In the genomic region with DNA sequence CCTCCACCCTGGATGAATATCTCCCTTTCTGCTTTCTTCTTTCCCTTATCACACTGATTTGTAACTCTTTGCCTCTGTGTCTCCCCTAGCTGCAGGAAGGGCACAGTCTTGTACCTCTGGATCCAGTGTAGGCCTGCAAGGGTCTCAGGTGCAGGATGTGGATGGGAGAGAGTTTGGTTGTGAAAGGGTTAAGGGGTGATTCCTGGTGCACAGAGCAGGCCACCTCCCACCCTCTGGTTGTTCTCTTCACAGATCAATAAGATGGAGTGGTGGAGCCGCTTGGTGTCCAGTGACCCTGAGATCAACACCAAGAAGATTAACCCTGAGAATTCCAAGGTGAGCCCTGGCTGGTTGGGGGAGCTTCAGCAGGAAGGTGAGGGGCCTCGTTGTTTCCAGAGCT, we compare ENCODE assay signal across 21 cellular contexts. TPM values are rescaled to one million over a fixed set of nuclear protein-coding genes. Genes with fewer than 3 reads are reported as not detected.
A peak's percentile ranks its signal among the peaks of the same experiment; 100 is the strongest.
DNase-seq lines count a peak whose midpoint lies in the region; ATAC-seq, FAIRE-seq and TF ChIP-seq lines count a peak whose summit lies in the region.
"Had no signal": no experiment of that assay in that cellular context is flagged by ENCODE, and none has a peak within 500 bp of the region (broad histone marks: within the 10 kb centered on the region; RNA-seq: fewer than 3 reads in every experiment).

No MANE protein-coding gene starts in this region.

- no peak for ATAC-seq in activated naive CD8-positive, alpha-beta T cell treated with anti-CD3 and anti-CD28 coated beads, Interleukin-2, amount 50 U/mL, for 24 hours
- no peak for ATAC-seq in activated T-helper 17 cell treated with anti-CD3 and anti-CD28 coated beads, Interleukin-2, amount 50 U/mL, for 72 hours (replicated peaks)
- ATAC-seq in HepG2 = no peak
- no peak for ATAC-seq in stimulated activated effector memory CD8-positive, alpha-beta T cell treated with anti-CD3 and anti-CD28 coated beads, Interleukin-12 subunit alpha, Interleukin-12 subunit beta, amount 100 ng/mL, for 72 hours

- no peak for TF ChIP-seq CTCF in HepG2 (CRISPR knock-in tag; IDR thresholded peaks at IDR 0.05)

- peak overlapping the region; percentile 50 for H3K4me2 ChIP-seq in HepG2 (ENCODE audit: low read depth, low read length)

- H2AFZ ChIP-seq in HepG2 (ENCODE audit: low read length) = no peak overlapping the region

- H4K20me1 ChIP-seq in HepG2 (ENCODE audit: insufficient read depth, low read length) = no peaks in the 10 kb centered on the region

- peaks cover 25 to 40% of the 10 kb centered on the region in 2 experiments for H3K36me3 ChIP-seq in HepG2 (replicated peaks in 1 of 2; ENCODE audit: control insufficient read depth in 1 of 2, insufficient read depth in 2 of 2, low read length in 2 of 2)

- intact Hi-C loops in HepG2 (cut with micrococcal nuclease; ENCODE audit: unreplicated experiment) = loop anchor here (1.0 kb wide), 1 partner anchor 33 kb away; no protein-coding TSS in a partner anchor

- peaks cover 2% of the 10 kb centered on the region for H3K79me2 ChIP-seq in HepG2 (ENCODE audit: insufficient read depth, low read length)

- H3K27ac ChIP-seq in HepG2 (ENCODE audit: extremely low read length, insufficient read depth, low read length) = peak overlapping the region; percentile 63

- 21% methylated on average over 2 of the region's 2 CpGs for WGBS in HepG2 (ENCODE audit: low lambda C conversion rate)

- H3K4me1 ChIP-seq in HepG2 (ENCODE audit: insufficient read depth, low read length) = peaks cover 81% of the 10 kb centered on the region
- H3K4me1 ChIP-seq: BE2C had no signal

- no peak for DNase-seq in activated naive CD8-positive, alpha-beta T cell treated with anti-CD3 and anti-CD28 coated beads for 36 hours
- no peak for DNase-seq in activated naive CD8-positive, alpha-beta T cell treated with anti-CD3 and anti-CD28 coated beads, Interleukin-2, amount 50 U/mL, for 24 hours
- DNase-seq in HepG2 (ENCODE audit: low spot score) = no peak
- no peak for DNase-seq in stimulated activated effector memory CD8-positive, alpha-beta T cell treated with anti-CD3 and anti-CD28 coated beads, Interleukin-12 subunit alpha, Interleukin-12 subunit beta, amount 100 ng/mL, for 72 hours (ENCODE audit: low spot score in 2 of 2)
- DNase-seq in T-helper 1 cell = no peak
- no peak for DNase-seq in GM12891 (ENCODE audit: insufficient read length, low spot score)
- no peak for DNase-seq in SHP77 treated with DMSO at 0.1 percent for 48 hours (lab: John Stamatoyannopoulos, UW)
- DNase-seq: 8988T; BE2C; Calu3; CD4-positive, alpha-beta T cell; DMS53; NCI-H1048; NCI-H1436 treated with DMSO at 0.1 percent for 48 hours; NCI-H2081; NCI-H748 treated with DMSO at 0.1 percent for 48 hours; OCI-M1 had no signal

- no peak for TF ChIP-seq POLR2A in HepG2 (IDR thresholded peaks at IDR 0.05; ENCODE audit: insufficient read depth in 1 of 2, low read depth in 2 of 2, low read length in 2 of 2)
- no peak for TF ChIP-seq POLR2A in GM12891 (IDR thresholded peaks at IDR 0.05; ENCODE audit: low read depth, low read length)

- H3K4me3 Mint-ChIP-seq in activated naive CD8-positive, alpha-beta T cell treated with anti-CD3 and anti-CD28 coated beads for 36 hours = no peak overlapping the region
- no peak overlapping the region for H3K4me3 Mint-ChIP-seq in activated naive CD8-positive, alpha-beta T cell treated with anti-CD3 and anti-CD28 coated beads, Interleukin-2, amount 50 U/mL, for 24 hours
- no peak overlapping the region for H3K4me3 Mint-ChIP-seq in activated T-helper 17 cell treated with anti-CD3 and anti-CD28 coated beads, Interleukin-2, amount 50 U/mL, for 72 hours
- H3K4me3 Mint-ChIP-seq in stimulated activated effector memory CD8-positive, alpha-beta T cell treated with anti-CD3 and anti-CD28 coated beads, Interleukin-12 subunit alpha, Interleukin-12 subunit beta, amount 100 ng/mL, for 72 hours = no peak overlapping the region
- H3K4me3 Mint-ChIP-seq: CD4-positive, alpha-beta T cell had no signal

- peaks cover 26% of the 10 kb centered on the region for H3K36me3 Mint-ChIP-seq in activated naive CD8-positive, alpha-beta T cell treated with anti-CD3 and anti-CD28 coated beads for 36 hours
- H3K36me3 Mint-ChIP-seq in activated naive CD8-positive, alpha-beta T cell treated with anti-CD3 and anti-CD28 coated beads, Interleukin-2, amount 50 U/mL, for 24 hours (ENCODE audit: low read depth) = peaks cover 42% of the 10 kb centered on the region
- H3K36me3 Mint-ChIP-seq in activated T-helper 17 cell treated with anti-CD3 and anti-CD28 coated beads, Interleukin-2, amount 50 U/mL, for 72 hours (ENCODE audit: low read depth) = peaks cover 65% of the 10 kb centered on the region
- H3K36me3 Mint-ChIP-seq in stimulated activated effector memory CD8-positive, alpha-beta T cell treated with anti-CD3 and anti-CD28 coated beads, Interleukin-12 subunit alpha, Interleukin-12 subunit beta, amount 100 ng/mL, for 72 hours = peaks cover 84% of the 10 kb centered on the region

- TF ChIP-seq EP300 in HepG2 (IDR thresholded peaks at IDR 0.05; ENCODE audit: low read depth in 2 of 2, low read length in 2 of 2) (peak in 1 of 2 experiments; percentile 64; a peak in 1 of 4 replicates), HepG2 (CRISPR knock-in tag; IDR thresholded peaks at IDR 0.05; ENCODE audit: borderline replicate concordance) (no peak)

- in situ Hi-C loops in HepG2 (cut with HindIII; ENCODE audit: extremely low pct_ligation_motif_present, low pct_unique_long_range_greater_than_20kb) = no loop called here

- no peaks in the 10 kb centered on the region for H3K9me3 Mint-ChIP-seq in activated naive CD8-positive, alpha-beta T cell treated with anti-CD3 and anti-CD28 coated beads for 36 hours
- H3K9me3 Mint-ChIP-seq in activated naive CD8-positive, alpha-beta T cell treated with anti-CD3 and anti-CD28 coated beads, Interleukin-2, amount 50 U/mL, for 24 hours = no peaks in the 10 kb centered on the region
- no peaks in the 10 kb centered on the region for H3K9me3 Mint-ChIP-seq in activated T-helper 17 cell treated with anti-CD3 and anti-CD28 coated beads, Interleukin-2, amount 50 U/mL, for 72 hours
- H3K9me3 Mint-ChIP-seq in stimulated activated effector memory CD8-positive, alpha-beta T cell treated with anti-CD3 and anti-CD28 coated beads, Interleukin-12 subunit alpha, Interleukin-12 subunit beta, amount 100 ng/mL, for 72 hours = no peaks in the 10 kb centered on the region
- H3K9me3 Mint-ChIP-seq: CD4-positive, alpha-beta T cell had no signal

- H3K9ac ChIP-seq in HepG2 (ENCODE audit: insufficient read depth, low read depth, low read length) = no peak overlapping the region

- peak overlapping the region in 1 of 3 experiments; percentile 3; a peak in 1 of 6 replicates for H3K4me3 ChIP-seq in HepG2 (replicated peaks in 1 of 3; ENCODE audit: insufficient read depth in 1 of 3, low read depth in 2 of 3, low read length in 3 of 3)

- POLR2A ChIA-PET in HepG2 (lab: Yijun Ruan, JAX) = interaction anchor here (0.9 to 12.9 kb wide), 11 partner anchors 7 to 53 kb away, joined by 3 to 371 read pairs (median 5); a partner anchor contains a TSS

- H3K27me3 Mint-ChIP-seq in activated naive CD8-positive, alpha-beta T cell treated with anti-CD3 and anti-CD28 coated beads for 36 hours = no peaks in the 10 kb centered on the region
- H3K27me3 Mint-ChIP-seq in activated naive CD8-positive, alpha-beta T cell treated with anti-CD3 and anti-CD28 coated beads, Interleukin-2, amount 50 U/mL, for 24 hours = no peaks in the 10 kb centered on the region
- no peaks in the 10 kb centered on the region for H3K27me3 Mint-ChIP-seq in activated T-helper 17 cell treated with anti-CD3 and anti-CD28 coated beads, Interleukin-2, amount 50 U/mL, for 72 hours
- H3K27me3 Mint-ChIP-seq: CD4-positive, alpha-beta T cell had no signal

- no peaks in the 10 kb centered on the region for H3K27me3 ChIP-seq in HepG2 (ENCODE audit: control insufficient read depth in 1 of 2, insufficient read depth in 2 of 2, low read length in 2 of 2)
- H3K27me3 ChIP-seq: BE2C had no signal

- H3K9me3 ChIP-seq in HepG2 (ENCODE audit: low read length) = no peaks in the 10 kb centered on the region
- H3K9me3 ChIP-seq: BE2C had no signal

- H3K27ac Mint-ChIP-seq in activated naive CD8-positive, alpha-beta T cell treated with anti-CD3 and anti-CD28 coated beads for 36 hours = peak overlapping the region; percentile 30
- no peak overlapping the region for H3K27ac Mint-ChIP-seq in activated naive CD8-positive, alpha-beta T cell treated with anti-CD3 and anti-CD28 coated beads, Interleukin-2, amount 50 U/mL, for 24 hours
- H3K27ac Mint-ChIP-seq in activated T-helper 17 cell treated with anti-CD3 and anti-CD28 coated beads, Interleukin-2, amount 50 U/mL, for 72 hours = peak overlapping the region; percentile 11
- H3K27ac Mint-ChIP-seq in stimulated activated effector memory CD8-positive, alpha-beta T cell treated with anti-CD3 and anti-CD28 coated beads, Interleukin-12 subunit alpha, Interleukin-12 subunit beta, amount 100 ng/mL, for 72 hours = peak overlapping the region; percentile 26
- H3K27ac Mint-ChIP-seq: CD4-positive, alpha-beta T cell had no signal

- H3K4me1 Mint-ChIP-seq in activated naive CD8-positive, alpha-beta T cell treated with anti-CD3 and anti-CD28 coated beads for 36 hours = no peaks in the 10 kb centered on the region
- H3K4me1 Mint-ChIP-seq in activated naive CD8-positive, alpha-beta T cell treated with anti-CD3 and anti-CD28 coated beads, Interleukin-2, amount 50 U/mL, for 24 hours = no peaks in the 10 kb centered on the region
- H3K4me1 Mint-ChIP-seq in activated T-helper 17 cell treated with anti-CD3 and anti-CD28 coated beads, Interleukin-2, amount 50 U/mL, for 72 hours = no peaks in the 10 kb centered on the region
- H3K4me1 Mint-ChIP-seq in stimulated activated effector memory CD8-positive, alpha-beta T cell treated with anti-CD3 and anti-CD28 coated beads, Interleukin-12 subunit alpha, Interleukin-12 subunit beta, amount 100 ng/mL, for 72 hours = no peaks in the 10 kb centered on the region

- no peak for TF ChIP-seq RAD21 in HepG2 (CRISPR knock-in tag; IDR thresholded peaks at IDR 0.05)

- FAIRE-seq in HepG2 (lab: Jason Lieb, UNC) (peak; percentile 76), GM12891 (lab: Jason Lieb, UNC) (no peak)

- CTCF ChIA-PET in HepG2 (lab: Yijun Ruan, JAX; ENCODE audit: low intra/inter-chr PET ratio, low total read pairs) = no interaction called here

- BruUV-seq in HepG2 (replicated peaks; lab: Mats Ljungman, UMichigan) = no TSS peak

RNA-seq across cellular contexts. Expression of a gene that starts 15.1 kb away (rescaled TPM):
- total RNA-seq in activated naive CD8-positive, alpha-beta T cell treated with anti-CD3 and anti-CD28 coated beads for 36 hours = under 1 TPM; 0.47 to 0.60 TPM
- not detected for total RNA-seq in activated T-helper 17 cell treated with anti-CD3 and anti-CD28 coated beads, Interleukin-2, amount 50 U/mL, for 72 hours
- total RNA-seq in HepG2 (2016; rRNA removed; fragmentation: Illumina TruSeq; extraction: Trizol) = 1.9 and 2.4 TPM in 2 replicates
- total RNA-seq in HepG2 (2016; cell fraction: cytosol; rRNA removed; fragmentation: Illumina TruSeq; extraction: Trizol; ENCODE audit: low read depth) = 0.61 and 1.1 TPM in 2 replicates
- 1.6 and 2.1 TPM in 2 replicates for total RNA-seq in HepG2 (2016; cell fraction: insoluble cytoplasmic fraction; rRNA removed; fragmentation: Illumina TruSeq; extraction: Trizol)
- 2.0 and 2.1 TPM in 2 replicates for total RNA-seq in HepG2 (2016; cell fraction: membrane; rRNA removed; fragmentation: Illumina TruSeq; extraction: Trizol)
- total RNA-seq in HepG2 (2016; cell fraction: nucleus; rRNA removed; fragmentation: Illumina TruSeq; extraction: Trizol) = 0.75 and 1.1 TPM in 2 replicates
- polyA plus RNA-seq in HepG2 (2011; rRNA removed) = 4.9 and 7.4 TPM in 2 replicates
- polyA plus RNA-seq in HepG2 (2011; cell fraction: cytosol; rRNA removed) = 4.3 and 6.8 TPM in 2 replicates
- polyA plus RNA-seq in HepG2 (2011; cell fraction: nucleus; rRNA removed) = 5.9 and 7.2 TPM in 2 replicates
- 4.8 and 6.0 TPM in 2 replicates for polyA plus RNA-seq in HepG2 (2012)
- polyA plus RNA-seq in HepG2 (2016; cell fraction: cytosol; fragmentation: Illumina TruSeq; extraction: Trizol; ENCODE audit: low read depth) = 0.87 and 0.94 TPM in 2 replicates
- polyA plus RNA-seq in HepG2 (2016; cell fraction: insoluble cytoplasmic fraction; fragmentation: Illumina TruSeq; extraction: Trizol; ENCODE audit: low read depth) = 2.0 and 2.7 TPM in 2 replicates
- 1.6 and 2.0 TPM in 2 replicates for polyA plus RNA-seq in HepG2 (2016; cell fraction: membrane; fragmentation: Illumina TruSeq; extraction: Trizol; ENCODE audit: low read depth)
- 2.9 and 3.3 TPM in 2 replicates for polyA plus RNA-seq in HepG2 (2016; cell fraction: nucleus; fragmentation: Illumina TruSeq; extraction: Trizol; ENCODE audit: insufficient read depth, low read depth)
- 12.8 TPM in 1 of 2 replicates, not detected in the other for polyA minus RNA-seq in HepG2 (2011; rRNA and poly(A)+ RNA removed; ENCODE audit: low replicate concordance)
- 4.2 and 4.4 TPM in 2 replicates for polyA minus RNA-seq in HepG2 (2011; cell fraction: cytosol; rRNA and poly(A)+ RNA removed)
- polyA minus RNA-seq in HepG2 (2011; cell fraction: nucleus; rRNA and poly(A)+ RNA removed) = 1.3 and 2.0 TPM in 2 replicates
- polyA plus RNA-seq in GM12891 (2012; ENCODE audit: low read depth, missing spikeins) = 0.15 TPM
- total RNA-seq: H4, NCI-H460 had no signal

RNA-seq across cellular contexts. Expression of a gene that starts 23.6 kb away (rescaled TPM):
- total RNA-seq in activated naive CD8-positive, alpha-beta T cell treated with anti-CD3 and anti-CD28 coated beads for 36 hours = 100 to 1,000 TPM; 146 to 147 TPM
- 100 to 1,000 TPM in 1 of 2 donors, 10 to 100 TPM in 1; 45.0 to 108 TPM for total RNA-seq in activated T-helper 17 cell treated with anti-CD3 and anti-CD28 coated beads, Interleukin-2, amount 50 U/mL, for 72 hours
- 104 and 126 TPM in 2 replicates for total RNA-seq in HepG2 (2016; rRNA removed; fragmentation: Illumina TruSeq; extraction: Trizol)
- total RNA-seq in HepG2 (2016; cell fraction: cytosol; rRNA removed; fragmentation: Illumina TruSeq; extraction: Trizol; ENCODE audit: low read depth) = 35.7 TPM in 2 replicates
- 105 and 106 TPM in 2 replicates for total RNA-seq in HepG2 (2016; cell fraction: insoluble cytoplasmic fraction; rRNA removed; fragmentation: Illumina TruSeq; extraction: Trizol)
- total RNA-seq in HepG2 (2016; cell fraction: membrane; rRNA removed; fragmentation: Illumina TruSeq; extraction: Trizol) = 36.4 and 37.7 TPM in 2 replicates
- 45.3 and 49.3 TPM in 2 replicates for total RNA-seq in HepG2 (2016; cell fraction: nucleus; rRNA removed; fragmentation: Illumina TruSeq; extraction: Trizol)
- 34.7 and 41.0 TPM in 2 replicates for polyA plus RNA-seq in HepG2 (2011; rRNA removed)
- 35.9 and 39.4 TPM in 2 replicates for polyA plus RNA-seq in HepG2 (2011; cell fraction: cytosol; rRNA removed)
- 28.6 and 31.4 TPM in 2 replicates for polyA plus RNA-seq in HepG2 (2011; cell fraction: nucleus; rRNA removed)
- polyA plus RNA-seq in HepG2 (2012) = 88.2 and 90.3 TPM in 2 replicates
- polyA plus RNA-seq in HepG2 (2016; cell fraction: cytosol; fragmentation: Illumina TruSeq; extraction: Trizol; ENCODE audit: low read depth) = 25.8 and 26.9 TPM in 2 replicates
- 192 and 219 TPM in 2 replicates for polyA plus RNA-seq in HepG2 (2016; cell fraction: insoluble cytoplasmic fraction; fragmentation: Illumina TruSeq; extraction: Trizol; ENCODE audit: low read depth)
- 34.2 and 35.5 TPM in 2 replicates for polyA plus RNA-seq in HepG2 (2016; cell fraction: membrane; fragmentation: Illumina TruSeq; extraction: Trizol; ENCODE audit: low read depth)
- 129 and 135 TPM in 2 replicates for polyA plus RNA-seq in HepG2 (2016; cell fraction: nucleus; fragmentation: Illumina TruSeq; extraction: Trizol; ENCODE audit: insufficient read depth, low read depth)
- polyA minus RNA-seq in HepG2 (2011; rRNA and poly(A)+ RNA removed; ENCODE audit: low replicate concordance) = 24.1 and 33.6 TPM in 2 replicates
- polyA minus RNA-seq in HepG2 (2011; cell fraction: cytosol; rRNA and poly(A)+ RNA removed) = 34.1 and 35.1 TPM in 2 replicates
- 20.3 and 24.9 TPM in 2 replicates for polyA minus RNA-seq in HepG2 (2011; cell fraction: nucleus; rRNA and poly(A)+ RNA removed)
- 83.5 TPM for polyA plus RNA-seq in GM12891 (2012; ENCODE audit: low read depth, missing spikeins)

RNA-seq across cellular contexts. Expression of a gene that starts 31.4 kb away (rescaled TPM):
- total RNA-seq in activated naive CD8-positive, alpha-beta T cell treated with anti-CD3 and anti-CD28 coated beads for 36 hours = not detected
- not detected for total RNA-seq in activated T-helper 17 cell treated with anti-CD3 and anti-CD28 coated beads, Interleukin-2, amount 50 U/mL, for 72 hours
- total RNA-seq in HepG2 (2016; rRNA removed; fragmentation: Illumina TruSeq; extraction: Trizol) = 71.6 and 72.5 TPM in 2 replicates
- total RNA-seq in HepG2 (2016; cell fraction: cytosol; rRNA removed; fragmentation: Illumina TruSeq; extraction: Trizol; ENCODE audit: low read depth) = 32.2 and 34.7 TPM in 2 replicates
- 72.9 and 77.8 TPM in 2 replicates for total RNA-seq in HepG2 (2016; cell fraction: insoluble cytoplasmic fraction; rRNA removed; fragmentation: Illumina TruSeq; extraction: Trizol)
- total RNA-seq in HepG2 (2016; cell fraction: membrane; rRNA removed; fragmentation: Illumina TruSeq; extraction: Trizol) = 42.2 and 44.8 TPM in 2 replicates
- 49.1 and 51.4 TPM in 2 replicates for total RNA-seq in HepG2 (2016; cell fraction: nucleus; rRNA removed; fragmentation: Illumina TruSeq; extraction: Trizol)
- 133 and 203 TPM in 2 replicates for polyA plus RNA-seq in HepG2 (2011; rRNA removed)
- 120 and 167 TPM in 2 replicates for polyA plus RNA-seq in HepG2 (2011; cell fraction: cytosol; rRNA removed)
- 160 and 185 TPM in 2 replicates for polyA plus RNA-seq in HepG2 (2011; cell fraction: nucleus; rRNA removed)
- 94.7 and 125 TPM in 2 replicates for polyA plus RNA-seq in HepG2 (2012)
- 14.5 and 14.6 TPM in 2 replicates for polyA plus RNA-seq in HepG2 (2016; cell fraction: cytosol; fragmentation: Illumina TruSeq; extraction: Trizol; ENCODE audit: low read depth)
- 86.2 and 93.6 TPM in 2 replicates for polyA plus RNA-seq in HepG2 (2016; cell fraction: insoluble cytoplasmic fraction; fragmentation: Illumina TruSeq; extraction: Trizol; ENCODE audit: low read depth)
- 17.4 and 19.6 TPM in 2 replicates for polyA plus RNA-seq in HepG2 (2016; cell fraction: membrane; fragmentation: Illumina TruSeq; extraction: Trizol; ENCODE audit: low read depth)
- 81.0 and 96.9 TPM in 2 replicates for polyA plus RNA-seq in HepG2 (2016; cell fraction: nucleus; fragmentation: Illumina TruSeq; extraction: Trizol; ENCODE audit: insufficient read depth, low read depth)
- polyA minus RNA-seq in HepG2 (2011; rRNA and poly(A)+ RNA removed; ENCODE audit: low replicate concordance) = 0.21 and 413 TPM in 2 replicates
- 175 and 182 TPM in 2 replicates for polyA minus RNA-seq in HepG2 (2011; cell fraction: cytosol; rRNA and poly(A)+ RNA removed)
- polyA minus RNA-seq in HepG2 (2011; cell fraction: nucleus; rRNA and poly(A)+ RNA removed) = 42.6 and 49.5 TPM in 2 replicates
- polyA plus RNA-seq in GM12891 (2012; ENCODE audit: low read depth, missing spikeins) = not detected
- total RNA-seq: Calu3; CD4-positive, alpha-beta T cell; H4; MCF 10A; NCI-H460 had no signal

RNA-seq across cellular contexts. Expression of a gene that starts 44.9 kb away (rescaled TPM):
- 10 to 100 TPM; 13.3 to 14.4 TPM for total RNA-seq in activated naive CD8-positive, alpha-beta T cell treated with anti-CD3 and anti-CD28 coated beads for 36 hours
- total RNA-seq in activated T-helper 17 cell treated with anti-CD3 and anti-CD28 coated beads, Interleukin-2, amount 50 U/mL, for 72 hours = 10 to 100 TPM in 1 of 2 donors, 1 to 10 TPM in 1; 9.4 to 13.4 TPM
- total RNA-seq in HepG2 (2016; rRNA removed; fragmentation: Illumina TruSeq; extraction: Trizol) = 11.0 and 12.5 TPM in 2 replicates
- 1.6 and 3.3 TPM in 2 replicates for total RNA-seq in HepG2 (2016; cell fraction: cytosol; rRNA removed; fragmentation: Illumina TruSeq; extraction: Trizol; ENCODE audit: low read depth)
- total RNA-seq in HepG2 (2016; cell fraction: insoluble cytoplasmic fraction; rRNA removed; fragmentation: Illumina TruSeq; extraction: Trizol) = 11.4 and 14.1 TPM in 2 replicates
- total RNA-seq in HepG2 (2016; cell fraction: membrane; rRNA removed; fragmentation: Illumina TruSeq; extraction: Trizol) = 8.6 and 9.5 TPM in 2 replicates
- 9.7 and 10.0 TPM in 2 replicates for total RNA-seq in HepG2 (2016; cell fraction: nucleus; rRNA removed; fragmentation: Illumina TruSeq; extraction: Trizol)
- 6.8 and 8.3 TPM in 2 replicates for polyA plus RNA-seq in HepG2 (2011; rRNA removed)
- 5.6 TPM in 2 replicates for polyA plus RNA-seq in HepG2 (2011; cell fraction: cytosol; rRNA removed)
- polyA plus RNA-seq in HepG2 (2011; cell fraction: nucleus; rRNA removed) = 12.9 and 16.4 TPM in 2 replicates
- polyA plus RNA-seq in HepG2 (2012) = 7.4 and 8.5 TPM in 2 replicates
- 3.5 and 4.5 TPM in 2 replicates for polyA plus RNA-seq in HepG2 (2016; cell fraction: cytosol; fragmentation: Illumina TruSeq; extraction: Trizol; ENCODE audit: low read depth)
- 12.3 and 14.3 TPM in 2 replicates for polyA plus RNA-seq in HepG2 (2016; cell fraction: insoluble cytoplasmic fraction; fragmentation: Illumina TruSeq; extraction: Trizol; ENCODE audit: low read depth)
- 6.7 and 7.6 TPM in 2 replicates for polyA plus RNA-seq in HepG2 (2016; cell fraction: membrane; fragmentation: Illumina TruSeq; extraction: Trizol; ENCODE audit: low read depth)
- polyA plus RNA-seq in HepG2 (2016; cell fraction: nucleus; fragmentation: Illumina TruSeq; extraction: Trizol; ENCODE audit: insufficient read depth, low read depth) = 18.7 and 22.1 TPM in 2 replicates
- polyA minus RNA-seq in HepG2 (2011; rRNA and poly(A)+ RNA removed; ENCODE audit: low replicate concordance) = 9.9 and 10.4 TPM in 2 replicates
- polyA minus RNA-seq in HepG2 (2011; cell fraction: cytosol; rRNA and poly(A)+ RNA removed) = 4.6 and 4.9 TPM in 2 replicates
- 9.9 and 10.8 TPM in 2 replicates for polyA minus RNA-seq in HepG2 (2011; cell fraction: nucleus; rRNA and poly(A)+ RNA removed)
- polyA plus RNA-seq in GM12891 (2012; ENCODE audit: low read depth, missing spikeins) = 8.6 TPM

RNA-seq across cellular contexts. Expression of a gene that starts 48.4 kb away (rescaled TPM):
- total RNA-seq in activated naive CD8-positive, alpha-beta T cell treated with anti-CD3 and anti-CD28 coated beads for 36 hours = under 1 TPM; 0.40 to 0.64 TPM
- total RNA-seq in activated T-helper 17 cell treated with anti-CD3 and anti-CD28 coated beads, Interleukin-2, amount 50 U/mL, for 72 hours = not detected
- 35.6 and 42.0 TPM in 2 replicates for total RNA-seq in HepG2 (2016; rRNA removed; fragmentation: Illumina TruSeq; extraction: Trizol)
- 45.9 and 49.6 TPM in 2 replicates for total RNA-seq in HepG2 (2016; cell fraction: cytosol; rRNA removed; fragmentation: Illumina TruSeq; extraction: Trizol; ENCODE audit: low read depth)
- 32.9 and 43.5 TPM in 2 replicates for total RNA-seq in HepG2 (2016; cell fraction: insoluble cytoplasmic fraction; rRNA removed; fragmentation: Illumina TruSeq; extraction: Trizol)
- total RNA-seq in HepG2 (2016; cell fraction: membrane; rRNA removed; fragmentation: Illumina TruSeq; extraction: Trizol) = 78.4 and 79.4 TPM in 2 replicates
- total RNA-seq in HepG2 (2016; cell fraction: nucleus; rRNA removed; fragmentation: Illumina TruSeq; extraction: Trizol) = 20.2 and 26.8 TPM in 2 replicates
- polyA plus RNA-seq in HepG2 (2011; rRNA removed) = 158 and 166 TPM in 2 replicates
- 196 and 254 TPM in 2 replicates for polyA plus RNA-seq in HepG2 (2011; cell fraction: cytosol; rRNA removed)
- 52.2 and 66.1 TPM in 2 replicates for polyA plus RNA-seq in HepG2 (2011; cell fraction: nucleus; rRNA removed)
- polyA plus RNA-seq in HepG2 (2012) = 56.7 and 66.7 TPM in 2 replicates
- 79.2 and 85.4 TPM in 2 replicates for polyA plus RNA-seq in HepG2 (2016; cell fraction: cytosol; fragmentation: Illumina TruSeq; extraction: Trizol; ENCODE audit: low read depth)
- polyA plus RNA-seq in HepG2 (2016; cell fraction: insoluble cytoplasmic fraction; fragmentation: Illumina TruSeq; extraction: Trizol; ENCODE audit: low read depth) = 57.7 and 57.9 TPM in 2 replicates
- polyA plus RNA-seq in HepG2 (2016; cell fraction: membrane; fragmentation: Illumina TruSeq; extraction: Trizol; ENCODE audit: low read depth) = 101 and 110 TPM in 2 replicates
- polyA plus RNA-seq in HepG2 (2016; cell fraction: nucleus; fragmentation: Illumina TruSeq; extraction: Trizol; ENCODE audit: insufficient read depth, low read depth) = 41.5 and 46.3 TPM in 2 replicates
- 0.21 and 97.7 TPM in 2 replicates for polyA minus RNA-seq in HepG2 (2011; rRNA and poly(A)+ RNA removed; ENCODE audit: low replicate concordance)
- polyA minus RNA-seq in HepG2 (2011; cell fraction: cytosol; rRNA and poly(A)+ RNA removed) = 44.5 and 48.8 TPM in 2 replicates
- polyA minus RNA-seq in HepG2 (2011; cell fraction: nucleus; rRNA and poly(A)+ RNA removed) = 41.1 and 55.3 TPM in 2 replicates
- 0.06 TPM for polyA plus RNA-seq in GM12891 (2012; ENCODE audit: low read depth, missing spikeins)

Comparison
In these comparisons a context has a peak if more than half of its experiments do, and no peak if none do; other contexts are left out.
1. RNA of a gene that starts 31.4 kb away (total RNA-seq): 32.2 to 77.8 TPM in HepG2; not detected in activated naive CD8-positive, alpha-beta T cell treated with anti-CD3 and anti-CD28 coated beads for 36 hours and not detected in activated T-helper 17 cell treated with anti-CD3 and anti-CD28 coated beads, Interleukin-2, amount 50 U/mL, for 72 hours; every median in the first group is over 10 times any median in the second.